Comparison of ENCODE assay signal across 8 cellular contexts in genomic region chr10:6445671-6446278, GRCh38.
A peak's percentile ranks its signal among the peaks of the same experiment; 100 is the strongest.
DNase-seq lines count a peak whose midpoint lies in the region; ATAC-seq lines count a peak whose summit lies in the region.

No MANE protein-coding gene starts in this region.

- no peaks in the 10 kb centered on the region for H3K27me3 Mint-ChIP-seq in dendritic cell treated with granulocyte-macrophage colony-stimulating factor and Interleukin-4, amounts not matched to agents 40 ng/mL and 50 ng/mL, for 4 days

- no peak for ATAC-seq in GM19328 (IDR thresholded peaks at IDR 0.05; ENCODE audit: unreplicated experiment)

- no peak overlapping the region for H3K27ac Mint-ChIP-seq in dendritic cell treated with granulocyte-macrophage colony-stimulating factor and Interleukin-4, amounts not matched to agents 40 ng/mL and 50 ng/mL, for 4 days

- no peaks in the 10 kb centered on the region for H3K36me3 ChIP-seq in Karpas-422 (ENCODE audit: insufficient read depth, low read length)

- H3K9me3 Mint-ChIP-seq in dendritic cell treated with granulocyte-macrophage colony-stimulating factor and Interleukin-4, amounts not matched to agents 40 ng/mL and 50 ng/mL, for 4 days, result no peaks in the 10 kb centered on the region

- no peaks in the 10 kb centered on the region for H3K4me1 Mint-ChIP-seq in dendritic cell treated with granulocyte-macrophage colony-stimulating factor and Interleukin-4, amounts not matched to agents 40 ng/mL and 50 ng/mL, for 4 days (ENCODE audit: low read depth)

- H3K4me2 ChIP-seq in Karpas-422 (ENCODE audit: low read depth, low read length, poor library complexity, severe bottlenecking), result no peak overlapping the region

- H3K27me3 ChIP-seq in Karpas-422 (ENCODE audit: low read length), result no peaks in the 10 kb centered on the region

- H3K4me3 Mint-ChIP-seq in dendritic cell treated with granulocyte-macrophage colony-stimulating factor and Interleukin-4, amounts not matched to agents 40 ng/mL and 50 ng/mL, for 4 days, result peak overlapping the region; percentile 28

- H3K36me3 Mint-ChIP-seq in dendritic cell treated with granulocyte-macrophage colony-stimulating factor and Interleukin-4, amounts not matched to agents 40 ng/mL and 50 ng/mL, for 4 days (ENCODE audit: low read depth), result no peaks in the 10 kb centered on the region

- H3K79me2 ChIP-seq in Karpas-422 (ENCODE audit: low read length), result no peaks in the 10 kb centered on the region

- DNase-seq in D341Med (ENCODE audit: low spot score) (peak; percentile 62), Karpas-422 (peak; percentile 60), lung microvascular endothelial cell (ENCODE audit: low read depth in 2 of 2) (peak; percentile 28 to 46), NCI-H1105 (lab: John Stamatoyannopoulos, UW) (no peak)
- DNase-seq in activated CD4-positive, alpha-beta T cell treated with anti-CD3 and anti-CD28 coated beads, Interleukin-2, amount 50 U/mL, for 1 hour, result peak; percentile 62
- DNase-seq in stimulated activated CD8-positive, alpha-beta memory T cell treated with anti-CD3 and anti-CD28 coated beads, Interleukin-4, amount 100 ng/mL, for 24 hours (ENCODE audit: low read depth), result peak; percentile 39

- H2AFZ ChIP-seq in Karpas-422 (ENCODE audit: low read length), result no peak overlapping the region

- no peaks in the 10 kb centered on the region for H4K20me1 ChIP-seq in Karpas-422 (ENCODE audit: insufficient read depth, low read depth, low read length)

- no peak overlapping the region for H3K9ac ChIP-seq in Karpas-422 (ENCODE audit: low read length)

- H3K4me1 ChIP-seq in Karpas-422 (ENCODE audit: low read length), result no peaks in the 10 kb centered on the region

- intact Hi-C loops in dendritic cell treated with granulocyte-macrophage colony-stimulating factor and Interleukin-4, amounts not matched to agents 40 ng/mL and 50 ng/mL, for 4 days (cut with micrococcal nuclease), result loop anchor here (5.0 to 10.0 kb wide), 2 partner anchors 139 to 202 kb away; partner anchors contain the start of gene PRKCQ

- H3K9me2 ChIP-seq in Karpas-422 (replicated peaks; ENCODE audit: insufficient read depth, low read length), result no peaks in the 10 kb centered on the region

- H3K9me3 ChIP-seq in Karpas-422 (ENCODE audit: low read length), result no peaks in the 10 kb centered on the region

- no peak overlapping the region for H3K4me3 ChIP-seq in Karpas-422 (ENCODE audit: low read length)

- no peak overlapping the region for H3K27ac ChIP-seq in Karpas-422 (ENCODE audit: low read length)
